Comparison of ENCODE assay signal across 18 cellular contexts in the genomic region with DNA sequence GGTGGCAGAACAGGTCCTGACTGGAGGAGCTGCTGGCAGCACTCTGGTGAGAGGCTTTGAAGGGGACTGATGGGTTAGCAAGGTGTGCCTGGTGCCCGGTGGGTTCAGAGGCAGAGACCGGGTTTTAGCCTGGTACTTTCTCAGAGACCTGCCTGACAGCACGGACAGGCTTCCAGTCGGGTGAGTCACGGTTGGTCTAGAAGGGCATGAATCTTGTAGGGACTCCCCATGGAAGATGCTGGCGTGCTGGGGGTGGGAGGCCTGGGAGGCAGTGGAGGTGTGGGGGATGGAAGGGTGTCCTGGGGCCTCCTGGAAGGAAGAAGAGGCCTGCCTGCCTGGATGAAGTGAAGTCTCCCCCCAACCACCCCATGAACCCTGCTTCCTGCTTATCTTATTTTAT. TPM values are rescaled to one million over a fixed set of nuclear protein-coding genes. Genes with fewer than 3 reads are reported as not detected.
DNase-seq lines count a peak whose midpoint lies in the region; ATAC-seq and TF ChIP-seq lines count a peak whose summit lies in the region.
"Had no signal": no experiment of that assay in that cellular context is flagged by ENCODE, and none has a peak within 500 bp of the region (broad histone marks: within the 10 kb centered on the region; RNA-seq: fewer than 3 reads in every experiment).

No MANE protein-coding gene starts in this region.

- no peaks in the 10 kb centered on the region for H3K79me1 ChIP-seq in mesendoderm (ENCODE audit: low read length)

- H3K56ac ChIP-seq in mesendoderm (ENCODE audit: low read length) = peak overlapping the region; percentile 1

- H3K18ac ChIP-seq in mesendoderm (ENCODE audit: low read length) = no peak overlapping the region

- intact Hi-C loops in posterior vena cava (cut with DNase I) (no loop called here), tibial artery (cut with DNase I; ENCODE audit: low total_unique reads) (no loop called here)

- no peak for TF ChIP-seq CTCF in tibial artery (IDR thresholded peaks at IDR 0.05)

- no peak overlapping the region for H4K5ac ChIP-seq in mesendoderm (ENCODE audit: low read length)

- no peak overlapping the region for H3K4me3 Mint-ChIP-seq in stimulated activated naive CD8-positive, alpha-beta T cell treated with anti-CD3 and anti-CD28 coated beads, Interleukin-15, amount 100 ng/mL, for 72 hours
- no peak overlapping the region for H3K4me3 Mint-ChIP-seq in T-helper 2 cell treated with Interferon-gamma antibody and Interleukin-4, amounts not matched to agents 5 μg/mL and 100 μg/mL, for 36 hours
- H3K4me3 Mint-ChIP-seq: CD14-positive monocyte; CD4-positive, alpha-beta memory T cell; H9 had no signal

- peaks cover 11% of the 10 kb centered on the region for H3K4me1 Mint-ChIP-seq in stimulated activated naive CD8-positive, alpha-beta T cell treated with anti-CD3 and anti-CD28 coated beads, Interleukin-15, amount 100 ng/mL, for 72 hours
- H3K4me1 Mint-ChIP-seq in T-helper 2 cell treated with Interferon-gamma antibody and Interleukin-4, amounts not matched to agents 5 μg/mL and 100 μg/mL, for 36 hours (ENCODE audit: low read depth) = peaks cover 9% of the 10 kb centered on the region
- H3K4me1 Mint-ChIP-seq: CD14-positive monocyte had no signal

- no peaks in the 10 kb centered on the region for H3K27me3 Mint-ChIP-seq in stimulated activated naive CD8-positive, alpha-beta T cell treated with anti-CD3 and anti-CD28 coated beads, Interleukin-15, amount 100 ng/mL, for 72 hours
- peaks cover 1% of the 10 kb centered on the region for H3K27me3 Mint-ChIP-seq in T-helper 2 cell treated with Interferon-gamma antibody and Interleukin-4, amounts not matched to agents 5 μg/mL and 100 μg/mL, for 36 hours (ENCODE audit: low read depth)

- no peak overlapping the region for H2BK120ac ChIP-seq in mesendoderm (ENCODE audit: low read depth, low read length)

- H3K9me3 ChIP-seq in tibial artery = no peaks in the 10 kb centered on the region
- H3K9me3 ChIP-seq: BLaER1 had no signal

- no peak overlapping the region for H4K8ac ChIP-seq in mesendoderm (ENCODE audit: low read depth, low read length)

- no peak overlapping the region for H3K23ac ChIP-seq in mesendoderm (ENCODE audit: low read length)

- H3K4me1 ChIP-seq in mesendoderm (ENCODE audit: control insufficient read depth, low read depth, low read length) = peaks cover 7% of the 10 kb centered on the region
- no peaks in the 10 kb centered on the region for H3K4me1 ChIP-seq in tibial artery
- H3K4me1 ChIP-seq: BLaER1 had no signal

- H3K4me2 ChIP-seq in mesendoderm (ENCODE audit: low read length) = no peak overlapping the region
- H3K4me2 ChIP-seq: BLaER1 had no signal

- H3K27ac ChIP-seq in mesendoderm (ENCODE audit: low read depth, low read length) (no peak overlapping the region), tibial artery (no peak overlapping the region)
- H3K27ac ChIP-seq: BLaER1 had no signal

- no peak overlapping the region for H3K4me3 ChIP-seq in mesendoderm (ENCODE audit: low read length)
- H3K4me3 ChIP-seq in tibial artery = no peak overlapping the region
- H3K4me3 ChIP-seq: BLaER1 had no signal

- H3K27ac Mint-ChIP-seq in stimulated activated naive CD8-positive, alpha-beta T cell treated with anti-CD3 and anti-CD28 coated beads, Interleukin-15, amount 100 ng/mL, for 72 hours = peak overlapping the region in 1 of 2 donors; percentile 30
- H3K27ac Mint-ChIP-seq in T-helper 2 cell treated with Interferon-gamma antibody and Interleukin-4, amounts not matched to agents 5 μg/mL and 100 μg/mL, for 36 hours = no peak overlapping the region
- H3K27ac Mint-ChIP-seq: CD14-positive monocyte, H9 had no signal

- no peak overlapping the region for H3K9ac ChIP-seq in mesendoderm (ENCODE audit: low read length)
- H3K9ac ChIP-seq: BLaER1 had no signal

- WGBS in mesendoderm (ENCODE audit: extremely low coverage, insufficient coverage, low lambda C conversion rate) = no CpG with 5 or more reads among the region's 6 CpGs

- H2BK15ac ChIP-seq in mesendoderm (replicated peaks; ENCODE audit: low read depth) = no peak overlapping the region

- H3K36me3 ChIP-seq in mesendoderm (ENCODE audit: control insufficient read depth, insufficient read depth, low read length) = no peaks in the 10 kb centered on the region
- no peaks in the 10 kb centered on the region for H3K36me3 ChIP-seq in tibial artery
- H3K36me3 ChIP-seq: BLaER1 had no signal

- peak; percentile 6 for ATAC-seq in stimulated activated naive CD8-positive, alpha-beta T cell treated with anti-CD3 and anti-CD28 coated beads, Interleukin-15, amount 100 ng/mL, for 72 hours
- no peak for ATAC-seq in stimulated activated naive CD8-positive, alpha-beta T cell treated with anti-CD3 and anti-CD28 coated beads, Interleukin-15, Interleukin-2, amounts not matched to agents 100 U/mL and 50 U/mL, for 24 hours
- ATAC-seq: HepG2 had no signal

- H2AK5ac ChIP-seq in mesendoderm (ENCODE audit: low read length) = peak overlapping the region; percentile 2

- no peak for DNase-seq in stimulated activated naive CD8-positive, alpha-beta T cell treated with anti-CD3 and anti-CD28 coated beads, Interleukin-15, amount 100 ng/mL, for 72 hours
- no peak for DNase-seq in stimulated activated naive CD8-positive, alpha-beta T cell treated with anti-CD3 and anti-CD28 coated beads, Interleukin-15, Interleukin-2, amounts not matched to agents 100 U/mL and 50 U/mL, for 24 hours
- DNase-seq in mesendoderm (no peak), posterior vena cava (ENCODE audit: low spot score) (peak; percentile 55), NCI-H2196 treated with DMSO at 0.1 percent for 48 hours (lab: John Stamatoyannopoulos, UW; ENCODE audit: unreplicated experiment) (no peak), NCI-H82 (lab: John Stamatoyannopoulos, UW) (no peak), tibial artery (no peak)
- DNase-seq in T-helper 2 cell treated with Interferon-gamma antibody and Interleukin-4, amounts not matched to agents 5 μg/mL and 100 μg/mL, for 36 hours (ENCODE audit: low spot score) = no peak
- DNase-seq: 8988T; CD4-positive, alpha-beta memory T cell; DMS153; DMS79; GDM1; GOT3; H9 had no signal

- no peak overlapping the region for H2BK5ac ChIP-seq in mesendoderm (ENCODE audit: low read length)

- H3K79me2 ChIP-seq in mesendoderm (ENCODE audit: control insufficient read depth, insufficient read depth, low read length) = no peaks in the 10 kb centered on the region

- H3K27me3 ChIP-seq in mesendoderm (ENCODE audit: insufficient read depth, low read length, poor library complexity) = no peaks in the 10 kb centered on the region
- H3K27me3 ChIP-seq in tibial artery = no peaks in the 10 kb centered on the region
- H3K27me3 ChIP-seq: BLaER1 had no signal

- no peaks in the 10 kb centered on the region for H3K36me3 Mint-ChIP-seq in T-helper 2 cell treated with Interferon-gamma antibody and Interleukin-4, amounts not matched to agents 5 μg/mL and 100 μg/mL, for 36 hours (ENCODE audit: low read depth)
- H3K36me3 Mint-ChIP-seq: CD14-positive monocyte; CD4-positive, alpha-beta memory T cell had no signal

- H3K9me3 Mint-ChIP-seq in stimulated activated naive CD8-positive, alpha-beta T cell treated with anti-CD3 and anti-CD28 coated beads, Interleukin-15, amount 100 ng/mL, for 72 hours = no peaks in the 10 kb centered on the region
- H3K9me3 Mint-ChIP-seq in T-helper 2 cell treated with Interferon-gamma antibody and Interleukin-4, amounts not matched to agents 5 μg/mL and 100 μg/mL, for 36 hours = no peaks in the 10 kb centered on the region
- H3K9me3 Mint-ChIP-seq: CD4-positive, alpha-beta memory T cell; H9 had no signal

- H3K4ac ChIP-seq in mesendoderm (ENCODE audit: low read depth, low read length) = no peak overlapping the region

RNA-seq across cellular contexts. Expression of a gene that starts 52.6 kb away (rescaled TPM):
- polyA plus RNA-seq in mesendoderm (2013, experiment 1 of 2) = 5.3 TPM
- polyA plus RNA-seq in mesendoderm (2013, experiment 2 of 2) = 4.6 TPM
- 100 to 1,000 TPM; 124 to 132 TPM for total RNA-seq in posterior vena cava
- total RNA-seq: HepG2 had no signal
- polyA plus RNA-seq: HepG2 had no signal
